In the genomic region with DNA sequence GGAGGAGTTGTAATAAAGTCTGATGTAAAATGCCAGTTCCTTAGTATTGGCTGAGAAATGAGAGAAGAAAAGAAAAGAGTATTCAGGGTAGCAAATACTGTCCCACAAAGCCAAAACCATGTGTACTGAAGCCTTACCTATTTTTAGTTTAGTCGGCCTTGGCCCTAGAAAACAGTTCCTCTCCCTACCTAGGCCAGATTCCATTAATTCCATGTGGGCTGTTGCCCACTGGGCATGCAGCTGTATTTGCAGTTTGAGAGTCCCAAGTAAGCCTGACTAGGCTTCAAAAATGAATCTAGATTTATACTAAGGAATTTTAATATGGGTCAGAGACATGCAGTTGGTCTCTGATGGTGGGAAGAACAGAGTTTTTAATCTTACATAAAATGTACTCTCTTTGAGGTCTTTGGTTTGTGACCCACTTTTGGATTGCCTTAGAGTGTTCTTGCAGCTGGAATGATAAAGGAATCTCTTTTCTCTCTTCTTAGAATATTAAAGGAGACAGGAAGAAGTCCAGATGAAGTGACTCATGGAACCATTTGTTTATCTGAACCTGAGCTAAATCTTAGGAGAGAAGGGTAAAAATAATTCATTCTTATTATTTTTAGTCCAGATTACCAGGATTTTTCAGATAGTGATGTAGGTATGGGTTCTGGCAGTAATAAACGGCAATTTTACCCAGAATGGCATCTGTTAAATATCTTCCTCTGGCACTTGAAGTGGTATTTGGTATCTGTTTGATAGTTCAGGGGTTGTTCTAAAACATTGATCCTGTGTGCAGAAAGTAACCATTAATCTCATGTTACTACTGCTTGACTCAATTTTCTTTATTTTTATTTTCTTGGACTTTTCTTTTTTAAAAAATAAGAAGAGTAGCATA, we compare ENCODE assay signal across 12 cellular contexts. TPM values are rescaled to one million over a fixed set of nuclear protein-coding genes. Genes with fewer than 3 reads are reported as not detected.
A peak's percentile ranks its signal among the peaks of the same experiment; 100 is the strongest.
DNase-seq lines count a peak whose midpoint lies in the region; ATAC-seq, FAIRE-seq and TF ChIP-seq lines count a peak whose summit lies in the region.
"Had no signal": no experiment of that assay in that cellular context is flagged by ENCODE, and none has a peak within 500 bp of the region (broad histone marks: within the 10 kb centered on the region; RNA-seq: fewer than 3 reads in every experiment).

No MANE protein-coding gene starts in this region.

- CTCF ChIA-PET in HepG2 (lab: Yijun Ruan, JAX; ENCODE audit: low intra/inter-chr PET ratio, low total read pairs), result no interaction called here

- H3K4me1 ChIP-seq in HepG2 (ENCODE audit: insufficient read depth, low read length) (peaks cover 22% of the 10 kb centered on the region), transverse colon (peaks cover 5 to 34% (median 13%) of the 10 kb centered on the region in 4 donors), testis (peaks cover 22% of the 10 kb centered on the region)

- intact Hi-C loops in HepG2 (cut with micrococcal nuclease; ENCODE audit: unreplicated experiment), result no loop called here
- intact Hi-C loops in transverse colon (cut with DNase I; ENCODE audit: low total_unique reads), result no loop called here
- intact Hi-C loops in testis (cut with DNase I; ENCODE audit: low total_unique reads), result no loop called here

- no peak for TF ChIP-seq RAD21 in HepG2 (CRISPR knock-in tag; IDR thresholded peaks at IDR 0.05)

- peaks cover 25% of the 10 kb centered on the region for H3K36me3 Mint-ChIP-seq in HFFc6 (ENCODE audit: low read depth)

- TF ChIP-seq POLR2A in HepG2 (IDR thresholded peaks at IDR 0.05; ENCODE audit: insufficient read depth in 1 of 2, low read depth in 2 of 2, low read length in 2 of 2) (no peak), transverse colon (IDR thresholded peaks at IDR 0.05) (no peak), testis (IDR thresholded peaks at IDR 0.05) (no peak)

- no peak for TF ChIP-seq EP300 in HepG2 (IDR thresholded peaks at IDR 0.05; ENCODE audit: low read depth in 2 of 2, low read length in 2 of 2)
- no peak for TF ChIP-seq EP300 in HepG2 (CRISPR knock-in tag; IDR thresholded peaks at IDR 0.05; ENCODE audit: borderline replicate concordance)
- no peak for TF ChIP-seq EP300 in transverse colon (IDR thresholded peaks at IDR 0.05; ENCODE audit: low read depth)

- H2AFZ ChIP-seq in HepG2 (ENCODE audit: low read length), result no peak overlapping the region

- in situ Hi-C loops in HepG2 (cut with HindIII; ENCODE audit: extremely low pct_ligation_motif_present, low pct_unique_long_range_greater_than_20kb) (no loop called here), transverse colon (cut with MboI; ENCODE audit: low pct_ligation_motif_present in 1 of 4, low pct_unique_long_range_greater_than_20kb in 1 of 4, low sequenced_read_pairs in 3 of 4) (no loop called here)

- H3K9ac ChIP-seq in HepG2 (ENCODE audit: insufficient read depth, low read depth, low read length), result no peak overlapping the region

- H3K4me1 Mint-ChIP-seq in HFFc6 (ENCODE audit: low read depth), result peaks cover 39% of the 10 kb centered on the region

- H4K20me1 ChIP-seq in HepG2 (ENCODE audit: insufficient read depth, low read length), result no peaks in the 10 kb centered on the region; the same call in 1 of the 2 replicates

- peak overlapping the region; percentile 37 for H3K27ac Mint-ChIP-seq in HFFc6

- peaks cover 5% of the 10 kb centered on the region; the same call in 1 of the 2 replicates for H3K9me3 Mint-ChIP-seq in HFFc6

- ATAC-seq in HepG2, result no peak

- DNase-seq in HFFc6 (peak; percentile 48), cardiac fibroblast (ENCODE audit: low read depth in 2 of 2) (peak; percentile 29 to 38), HepG2 (ENCODE audit: low spot score) (no peak), transverse colon (no peak), NOMO-1 treated with dmso at 0.1 percent for 144 hours (lab: John Stamatoyannopoulos, UW; ENCODE audit: unreplicated experiment) (no peak), NCI-H128 (lab: John Stamatoyannopoulos, UW; ENCODE audit: unreplicated experiment) (no peak), testis (no peak)
- DNase-seq: activated CD4-positive, alpha-beta T cell treated with anti-CD3 and anti-CD28 coated beads for 1 hour; DMS 273 treated with DMSO at 0.1 percent for 48 hours; NCI-H1436; NCI-H748 treated with DMSO at 0.1 percent for 48 hours had no signal

- POLR2A ChIA-PET in HepG2 (lab: Yijun Ruan, JAX), result no interaction called here

- H3K4me2 ChIP-seq in HepG2 (ENCODE audit: low read depth, low read length), result no peak overlapping the region

- H3K4me3 Mint-ChIP-seq in HFFc6, result peak overlapping the region; percentile 33

- H3K36me3 ChIP-seq in HepG2 (replicated peaks in 1 of 2; ENCODE audit: control insufficient read depth in 1 of 2, insufficient read depth in 2 of 2, low read length in 2 of 2) (peaks cover 1 to 7% of the 10 kb centered on the region in 2 experiments; a peak in 2 of 5 replicates), transverse colon (no peaks in the 10 kb centered on the region), testis (ENCODE audit: low read depth, missing control alignments) (no peaks in the 10 kb centered on the region)

- H3K79me2 ChIP-seq in HepG2 (ENCODE audit: insufficient read depth, low read length), result peaks cover 10% of the 10 kb centered on the region

- no TSS peak for BruUV-seq in HepG2 (replicated peaks; lab: Mats Ljungman, UMichigan)

- H3K4me3 ChIP-seq in cardiac fibroblast (replicated peaks in 1 of 2; ENCODE audit: low read depth in 2 of 2, low read length in 2 of 2), result no peak overlapping the region
- no peak overlapping the region; a peak in 1 of 6 replicates for H3K4me3 ChIP-seq in HepG2 (replicated peaks in 1 of 3; ENCODE audit: insufficient read depth in 1 of 3, low read depth in 2 of 3, low read length in 3 of 3)
- no peak overlapping the region for H3K4me3 ChIP-seq in transverse colon
- H3K4me3 ChIP-seq in testis, result no peak overlapping the region

- H3K9me3 ChIP-seq in HepG2 (ENCODE audit: low read length), result no peaks in the 10 kb centered on the region
- peaks cover 0 to 5% of the 10 kb centered on the region in 2 donors for H3K9me3 ChIP-seq in transverse colon
- no peaks in the 10 kb centered on the region for H3K9me3 ChIP-seq in testis

- 71% methylated on average over 2 of the region's 2 CpGs for WGBS in HepG2 (ENCODE audit: low lambda C conversion rate)
- 65 to 66% methylated on average over 2 of the region's 2 CpGs for WGBS in transverse colon (ENCODE audit: low coverage in 1 of 2), 2 donors
- WGBS in testis, 2 donors, result 25 to 51% methylated on average over 2 of the region's 2 CpGs

- TF ChIP-seq CTCF in HFFc6 (IDR thresholded peaks at IDR 0.05), result no peak
- no peak for TF ChIP-seq CTCF in cardiac fibroblast (IDR thresholded peaks at IDR 0.05; ENCODE audit: low read depth, low read length)
- no peak for TF ChIP-seq CTCF in HepG2 (CRISPR knock-in tag; IDR thresholded peaks at IDR 0.05)
- no peak for TF ChIP-seq CTCF in transverse colon (IDR thresholded peaks at IDR 0.05)
- no peak for TF ChIP-seq CTCF in testis (IDR thresholded peaks at IDR 0.05)

- H3K27me3 ChIP-seq in HepG2 (ENCODE audit: control insufficient read depth in 1 of 2, insufficient read depth in 2 of 2, low read length in 2 of 2) (no peaks in the 10 kb centered on the region), transverse colon (no peaks in the 10 kb centered on the region), testis (no peaks in the 10 kb centered on the region)

- no peak for FAIRE-seq in HepG2 (lab: Jason Lieb, UNC)
- FAIRE-seq: GM18507 had no signal

- H3K27ac ChIP-seq in HepG2 (ENCODE audit: extremely low read length, insufficient read depth, low read length), result peak overlapping the region; percentile 5
- H3K27ac ChIP-seq in transverse colon, result peak overlapping the region in 3 of 4 donors; percentile 2 to 36 (median 5)
- peak overlapping the region in 1 of 2 donors; percentile 40 for H3K27ac ChIP-seq in testis

- no peaks in the 10 kb centered on the region; the same call in 1 of the 2 replicates for H3K27me3 Mint-ChIP-seq in HFFc6 (ENCODE audit: insufficient read depth)

TF ChIP-seq in HepG2, 621 proteins besides CTCF, POLR2A, EP300 and RAD21:
- TF ChIP-seq PRPF4 (IDR thresholded peaks at IDR 0.05; ENCODE audit: low read depth, low read length, poor library complexity, severe bottlenecking) (no peak), RARA (CRISPR knock-in tag; IDR thresholded peaks at IDR 0.05) (no peak), ZNF615 (CRISPR knock-in tag; IDR thresholded peaks at IDR 0.05; ENCODE audit: borderline replicate concordance) (no peak), NCOA1 (CRISPR knock-in tag; IDR thresholded peaks at IDR 0.05) (no peak)

RNA-seq across cellular contexts. Expression of a gene that starts 33.8 kb away (rescaled TPM):
- 10 to 100 TPM; 13.2 to 20.6 (median 17.7) TPM for total RNA-seq in HFFc6 (2021; fragmentation: NEBNext Ultra II Directional; extraction: Animal tissue kit (Norgen Biotek cat#: 25700))
- total RNA-seq in HepG2 (2016; rRNA removed; fragmentation: Illumina TruSeq; extraction: Trizol) (11.0 and 12.9 TPM in 2 replicates), transverse colon (10 to 100 TPM in 3 of 4 donors, 1 to 10 TPM in 1; 7.9 to 38.1 (median 25.4) TPM), testis (10 to 100 TPM; 15.5 to 18.0 TPM)
- total RNA-seq in HepG2 (2016; cell fraction: cytosol; rRNA removed; fragmentation: Illumina TruSeq; extraction: Trizol; ENCODE audit: low read depth), result 7.1 and 9.3 TPM in 2 replicates
- 10.3 and 12.5 TPM in 2 replicates for total RNA-seq in HepG2 (2016; cell fraction: insoluble cytoplasmic fraction; rRNA removed; fragmentation: Illumina TruSeq; extraction: Trizol)
- 8.0 and 10.0 TPM in 2 replicates for total RNA-seq in HepG2 (2016; cell fraction: membrane; rRNA removed; fragmentation: Illumina TruSeq; extraction: Trizol)
- total RNA-seq in HepG2 (2016; cell fraction: nucleus; rRNA removed; fragmentation: Illumina TruSeq; extraction: Trizol), result 14.9 and 15.9 TPM in 2 replicates
- polyA plus RNA-seq in HepG2 (2011; rRNA removed) (21.4 and 23.4 TPM in 2 replicates), testis (ENCODE audit: insufficient read depth, low read depth, low replicate concordance) (10.2 TPM)
- polyA plus RNA-seq in HepG2 (2011; cell fraction: cytosol; rRNA removed), result 10.4 and 19.7 TPM in 2 replicates
- 10.7 and 13.6 TPM in 2 replicates for polyA plus RNA-seq in HepG2 (2011; cell fraction: nucleus; rRNA removed)
- 13.7 TPM in 2 replicates for polyA plus RNA-seq in HepG2 (2012)
- polyA plus RNA-seq in HepG2 (2016; cell fraction: cytosol; fragmentation: Illumina TruSeq; extraction: Trizol; ENCODE audit: low read depth), result 3.3 and 5.1 TPM in 2 replicates
- polyA plus RNA-seq in HepG2 (2016; cell fraction: insoluble cytoplasmic fraction; fragmentation: Illumina TruSeq; extraction: Trizol; ENCODE audit: low read depth), result 9.0 and 10.0 TPM in 2 replicates
- 3.6 and 6.6 TPM in 2 replicates for polyA plus RNA-seq in HepG2 (2016; cell fraction: membrane; fragmentation: Illumina TruSeq; extraction: Trizol; ENCODE audit: low read depth)
- 14.1 and 14.8 TPM in 2 replicates for polyA plus RNA-seq in HepG2 (2016; cell fraction: nucleus; fragmentation: Illumina TruSeq; extraction: Trizol; ENCODE audit: insufficient read depth, low read depth)
- polyA minus RNA-seq in HepG2 (2011; rRNA and poly(A)+ RNA removed; ENCODE audit: low replicate concordance), result 10.1 and 13.0 TPM in 2 replicates
- 25.0 and 28.1 TPM in 2 replicates for polyA minus RNA-seq in HepG2 (2011; cell fraction: cytosol; rRNA and poly(A)+ RNA removed)
- 38.9 and 47.0 TPM in 2 replicates for polyA minus RNA-seq in HepG2 (2011; cell fraction: nucleus; rRNA and poly(A)+ RNA removed)

Comparison
In these comparisons a context has a peak if more than half of its experiments do, and no peak if none do; other contexts are left out.
1. DNase-seq: peak in HFFc6 (single experiment) and cardiac fibroblast (2 of 2); none in HepG2 (single experiment), transverse colon (single experiment), NOMO-1 treated with dmso at 0.1 percent for 144 hours (single experiment), NCI-H128 (single experiment) and testis (single experiment).